In genomic region chr9:83334320-83334719, GRCh38 we compare ENCODE assay signal across 8 cellular contexts.
A peak's percentile ranks its signal among the peaks of the same experiment; 100 is the strongest.
DNase-seq lines count a peak whose midpoint lies in the region; ATAC-seq lines count a peak whose summit lies in the region.

No MANE protein-coding gene starts in this region.

- intact Hi-C loops in left ventricle myocardium superior (cut with micrococcal nuclease) (loop anchor here (5.0 to 10.0 kb wide), 2 partner anchors 120 to 208 kb away; no protein-coding TSS in a partner anchor), sciatic nerve (cut with DNase I) (no loop called here)

- ATAC-seq in GM21825 (IDR thresholded peaks at IDR 0.05; ENCODE audit: unreplicated experiment) (peak; percentile 65), left ventricle myocardium superior (peak; percentile 95), sciatic nerve (peak; percentile 94), GM18873 (IDR thresholded peaks at IDR 0.05; ENCODE audit: low FRiP score, unreplicated experiment) (no peak)

- DNase-seq in DMS 273 treated with DMSO at 0.1 percent for 48 hours (lab: John Stamatoyannopoulos, UW) (peak; percentile 28), NCI-H1092 treated with DMSO at 0.1 percent for 48 hours (lab: John Stamatoyannopoulos, UW) (peak; percentile 68), T follicular helper cell (ENCODE audit: low read depth) (peak; percentile 12), amniotic stem cell (lab: John Stamatoyannopoulos, UW) (peak; percentile 67), left ventricle myocardium superior (peak; percentile 88), sciatic nerve (ENCODE audit: low spot score) (peak; percentile 92)

Comparison
In these comparisons a context has a peak if more than half of its experiments do, and no peak if none do; other contexts are left out.
1. DNase-seq: peak in every context shown above with its lines; median percentile 92 in sciatic nerve; 88 in left ventricle myocardium superior; 68 in NCI-H1092 treated with DMSO at 0.1 percent for 48 hours; 67 in amniotic stem cell; 28 in DMS 273 treated with DMSO at 0.1 percent for 48 hours; 12 in T follicular helper cell.